Comparison of ENCODE assay signal across 20 cellular contexts in genomic region chr11:61082931-61083531, GRCh38. TPM values are rescaled to one million over a fixed set of nuclear protein-coding genes. Genes with fewer than 3 reads are reported as not detected.
DNase-seq lines count a peak whose midpoint lies in the region; ATAC-seq and TF ChIP-seq lines count a peak whose summit lies in the region.
"Had no signal": no experiment of that assay in that cellular context is flagged by ENCODE, and none has a peak within 500 bp of the region (broad histone marks: within the 10 kb centered on the region; RNA-seq: fewer than 3 reads in every experiment).

No MANE protein-coding gene starts in this region.

- H3K4me1 Mint-ChIP-seq in activated CD8-positive, alpha-beta T cell treated with anti-CD3 and anti-CD28 coated beads, Interleukin-2, amount 10 ng/mL, durations not matched to agents 7 days and 5 days (ENCODE audit: low read depth), result peaks cover 60% of the 10 kb centered on the region
- peaks cover 5% of the 10 kb centered on the region for H3K4me1 Mint-ChIP-seq in stimulated activated memory B cell treated with anti-CD40 and anti-IgM and Interleukin-4, amounts not matched to agents 10 μg/mL and 1 μg/mL and 100 μg/mL, for 72 hours

- H3K4me3 ChIP-seq in coronary artery, result no peak overlapping the region
- H3K4me3 ChIP-seq: A549, colonic mucosa, esophagus muscularis mucosa, heart right ventricle had no signal

- no peak for TF ChIP-seq CTCF in coronary artery (IDR thresholded peaks at IDR 0.05)

- H3K27ac ChIP-seq in coronary artery, result no peak overlapping the region
- H3K27ac ChIP-seq: A549, colonic mucosa, esophagus muscularis mucosa had no signal

- peak overlapping the region; percentile 71 for H3K4me3 Mint-ChIP-seq in activated CD8-positive, alpha-beta T cell treated with anti-CD3 and anti-CD28 coated beads, Interleukin-2, amount 10 ng/mL, durations not matched to agents 7 days and 5 days
- no peak overlapping the region for H3K4me3 Mint-ChIP-seq in stimulated activated memory B cell treated with anti-CD40 and anti-IgM and Interleukin-4, amounts not matched to agents 10 μg/mL and 1 μg/mL and 100 μg/mL, for 72 hours

- peak; percentile 45 for ATAC-seq in activated CD8-positive, alpha-beta T cell treated with anti-CD3 and anti-CD28 coated beads, Interleukin-2, amount 10 ng/mL, durations not matched to agents 7 days and 5 days
- no peak for ATAC-seq in stimulated activated memory B cell treated with anti-CD40 and anti-IgM and Interleukin-4, amounts not matched to agents 10 μg/mL and 1 μg/mL and 100 μg/mL, for 72 hours
- ATAC-seq in HG02588 (IDR thresholded peaks at IDR 0.05; ENCODE audit: unreplicated experiment), result no peak

- peak; percentile 82 for DNase-seq in activated CD8-positive, alpha-beta memory T cell treated with anti-CD3 and anti-CD28 coated beads for 24 hours
- no peak for DNase-seq in activated CD8-positive, alpha-beta memory T cell treated with anti-CD3 and anti-CD28 coated beads, Interleukin-2, amount 50 U/mL, for 4 hours
- DNase-seq in activated CD8-positive, alpha-beta T cell treated with anti-CD3 and anti-CD28 coated beads, Interleukin-2, amount 10 ng/mL, durations not matched to agents 7 days and 5 days, result peak; percentile 57
- DNase-seq in coronary artery (ENCODE audit: low spot score) (peak; percentile 56), HuH-7 (ENCODE audit: low spot score) (no peak), iPS-NIHi7 (ENCODE audit: extremely low spot score) (no peak)
- DNase-seq: amniotic stem cell, colonic mucosa, GDM1, heart right ventricle, KBM-7, NCI-H1417 treated with DMSO at 0.1 percent for 48 hours, NCI-H510A had no signal

- H3K27me3 Mint-ChIP-seq in activated CD8-positive, alpha-beta T cell treated with anti-CD3 and anti-CD28 coated beads, Interleukin-2, amount 10 ng/mL, durations not matched to agents 7 days and 5 days (ENCODE audit: low read depth), result no peaks in the 10 kb centered on the region
- no peaks in the 10 kb centered on the region for H3K27me3 Mint-ChIP-seq in stimulated activated memory B cell treated with anti-CD40 and anti-IgM and Interleukin-4, amounts not matched to agents 10 μg/mL and 1 μg/mL and 100 μg/mL, for 72 hours

- POLR2A ChIA-PET in activated CD8-positive, alpha-beta T cell treated with anti-CD3 and anti-CD28 coated beads, Interleukin-2, amount 10 ng/mL, durations not matched to agents 7 days and 5 days (lab: Charles Lee), result interaction anchor here (1.0 to 3.3 kb wide), 13 partner anchors 8 to 78 kb away, joined by 3 to 31 read pairs (median 6); partner anchors contain the start of gene VPS37C

- H3K36me3 Mint-ChIP-seq in activated CD8-positive, alpha-beta T cell treated with anti-CD3 and anti-CD28 coated beads, Interleukin-2, amount 10 ng/mL, durations not matched to agents 7 days and 5 days (ENCODE audit: low read depth), result peaks cover 4% of the 10 kb centered on the region
- peaks cover 21% of the 10 kb centered on the region for H3K36me3 Mint-ChIP-seq in stimulated activated memory B cell treated with anti-CD40 and anti-IgM and Interleukin-4, amounts not matched to agents 10 μg/mL and 1 μg/mL and 100 μg/mL, for 72 hours

- H3K27ac Mint-ChIP-seq in activated CD8-positive, alpha-beta T cell treated with anti-CD3 and anti-CD28 coated beads, Interleukin-2, amount 10 ng/mL, durations not matched to agents 7 days and 5 days, result peak overlapping the region; percentile 96
- H3K27ac Mint-ChIP-seq in stimulated activated memory B cell treated with anti-CD40 and anti-IgM and Interleukin-4, amounts not matched to agents 10 μg/mL and 1 μg/mL and 100 μg/mL, for 72 hours, result peak overlapping the region; percentile 26

- CTCF ChIA-PET in activated CD8-positive, alpha-beta T cell treated with anti-CD3 and anti-CD28 coated beads, Interleukin-2, amount 10 ng/mL, durations not matched to agents 7 days and 5 days (lab: Charles Lee), result interaction anchor here (0.7 to 4.8 kb wide), 20 partner anchors 8 to 114 kb away, joined by 3 to 39 read pairs (median 7); partner anchors contain the start of genes CD5 and CD6

- H3K9me3 Mint-ChIP-seq in activated CD8-positive, alpha-beta T cell treated with anti-CD3 and anti-CD28 coated beads, Interleukin-2, amount 10 ng/mL, durations not matched to agents 7 days and 5 days (ENCODE audit: insufficient read depth), result peaks cover 4% of the 10 kb centered on the region
- no peaks in the 10 kb centered on the region for H3K9me3 Mint-ChIP-seq in stimulated activated memory B cell treated with anti-CD40 and anti-IgM and Interleukin-4, amounts not matched to agents 10 μg/mL and 1 μg/mL and 100 μg/mL, for 72 hours

RNA-seq across cellular contexts. Expression of gene CD5, which starts 19.3 kb away (rescaled TPM):
- total RNA-seq in activated CD8-positive, alpha-beta T cell treated with anti-CD3 and anti-CD28 coated beads, Interleukin-2, amount 10 ng/mL, durations not matched to agents 7 days and 5 days, result 100 to 1,000 TPM; 252 to 274 TPM
- total RNA-seq: kidney epithelial cell, OCI-LY7, renal cortical epithelial cell had no signal

Comparison
In these comparisons a context has a peak if more than half of its experiments do, and no peak if none do; other contexts are left out.
1. DNase-seq: peak in activated CD8-positive, alpha-beta memory T cell treated with anti-CD3 and anti-CD28 coated beads for 24 hours (single experiment), activated CD8-positive, alpha-beta T cell treated with anti-CD3 and anti-CD28 coated beads, Interleukin-2, amount 10 ng/mL, durations not matched to agents 7 days and 5 days (single experiment) and coronary artery (single experiment); none in activated CD8-positive, alpha-beta memory T cell treated with anti-CD3 and anti-CD28 coated beads, Interleukin-2, amount 50 U/mL, for 4 hours (single experiment), HuH-7 (single experiment) and iPS-NIHi7 (single experiment).